Comparison of ENCODE assay signal across 17 cellular contexts in the genomic region with DNA sequence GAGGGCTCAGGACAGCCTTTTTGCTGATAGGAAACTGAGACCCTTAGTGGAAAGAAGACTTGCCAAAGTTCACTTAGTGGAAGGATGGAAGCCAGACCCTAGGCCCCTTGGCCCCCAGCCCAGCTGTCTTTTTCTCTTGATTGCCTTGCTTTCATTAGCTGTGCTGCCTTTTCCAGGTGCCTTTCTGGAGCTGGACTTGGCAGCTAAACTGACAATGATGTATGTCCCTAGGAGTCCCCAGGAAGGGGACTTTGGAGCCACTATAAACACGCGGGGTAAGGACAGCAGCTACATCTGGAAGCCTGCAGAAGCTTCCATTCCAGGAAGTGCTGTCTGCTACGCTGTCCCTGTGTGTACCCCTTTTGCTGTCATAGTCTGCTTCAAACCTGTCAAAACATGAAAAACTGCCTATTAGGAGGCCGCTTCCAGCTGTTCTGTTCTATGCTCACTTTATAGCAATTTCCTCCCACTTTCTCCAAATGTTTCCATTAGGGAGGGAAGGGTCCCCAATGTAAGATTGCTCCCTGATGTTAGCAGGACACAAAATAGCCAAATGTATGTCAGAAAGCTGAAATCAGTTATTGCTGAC.
DNase-seq lines count a peak whose midpoint lies in the region; ATAC-seq and TF ChIP-seq lines count a peak whose summit lies in the region.
"Had no signal": no experiment of that assay in that cellular context is flagged by ENCODE, and none has a peak within 500 bp of the region (broad histone marks: within the 10 kb centered on the region; RNA-seq: fewer than 3 reads in every experiment).

No MANE protein-coding gene starts in this region.

- no peaks in the 10 kb centered on the region for H3K36me3 Mint-ChIP-seq in naive thymus-derived CD4-positive, alpha-beta T cell

- peaks cover 0 to 4% (median 0%) of the 10 kb centered on the region in 7 donors for H3K4me1 Mint-ChIP-seq in naive thymus-derived CD4-positive, alpha-beta T cell

- H3K4me1 ChIP-seq in A673 (ENCODE audit: insufficient read depth, low read length, poor library complexity, severe bottlenecking) = peaks cover 14% of the 10 kb centered on the region
- no peaks in the 10 kb centered on the region for H3K4me1 ChIP-seq in naive thymus-derived CD4-positive, alpha-beta T cell (ENCODE audit: control insufficient read depth in 2 of 2, insufficient read depth in 2 of 2, low read length in 2 of 2)
- H3K4me1 ChIP-seq: HAP-1 had no signal

- DNase-seq in A673 (ENCODE audit: low spot score) (peak; percentile 47), NCI-H2227 (lab: John Stamatoyannopoulos, UW; ENCODE audit: unreplicated experiment) (peak; percentile 70), amniotic stem cell (lab: John Stamatoyannopoulos, UW) (no peak), RWPE1 (ENCODE audit: low spot score) (no peak)
- DNase-seq in naive thymus-derived CD4-positive, alpha-beta T cell = no peak
- DNase-seq: 8988T; ACHN; C1 segment of cervical spinal cord; CD4-positive, alpha-beta T cell; DMS79; HFFc6 had no signal

- H3K27ac ChIP-seq in A673 (ENCODE audit: low read depth, low read length, poor library complexity, severe bottlenecking) (no peak overlapping the region), neural cell (ENCODE audit: low read length) (no peak overlapping the region), RWPE1 (no peak overlapping the region)
- H3K27ac ChIP-seq in naive thymus-derived CD4-positive, alpha-beta T cell (ENCODE audit: low read depth, low read length) = no peak overlapping the region

- no peak overlapping the region for H3K9ac ChIP-seq in neural cell (ENCODE audit: low read length)

- H3K27ac Mint-ChIP-seq in naive thymus-derived CD4-positive, alpha-beta T cell = no peak overlapping the region
- H3K27ac Mint-ChIP-seq: CD4-positive, alpha-beta T cell; HFFc6 had no signal

- H3K4me3 ChIP-seq in A673 (ENCODE audit: low read depth, low read length, poor library complexity, severe bottlenecking) = no peak overlapping the region
- H3K4me3 ChIP-seq in neural cell (ENCODE audit: low read length) = no peak overlapping the region
- no peak overlapping the region for H3K4me3 ChIP-seq in naive thymus-derived CD4-positive, alpha-beta T cell (ENCODE audit: low read length)
- H3K4me3 ChIP-seq: GM12878, HAP-1 had no signal

- H3K4me2 ChIP-seq in neural cell (ENCODE audit: low read length) = no peak overlapping the region

- peak; percentile 90 for TF ChIP-seq EP300 in neural cell (conservative IDR thresholded peaks at IDR 0.05; ENCODE audit: poor library complexity, severe bottlenecking)

- no peak overlapping the region for H3K4me3 Mint-ChIP-seq in naive thymus-derived CD4-positive, alpha-beta T cell
- H3K4me3 Mint-ChIP-seq: CD4-positive, alpha-beta T cell; HFFc6 had no signal

- peaks cover 5% of the 10 kb centered on the region for H3K27me3 ChIP-seq in A673 (replicated peaks; ENCODE audit: insufficient read depth, low read depth, low read length, poor library complexity)
- H3K27me3 ChIP-seq in neural cell (ENCODE audit: insufficient read depth, low read depth, low read length) = no peaks in the 10 kb centered on the region
- H3K27me3 ChIP-seq in naive thymus-derived CD4-positive, alpha-beta T cell (ENCODE audit: control insufficient read depth in 2 of 2, insufficient read depth in 2 of 2, low read length in 2 of 2) = no peaks in the 10 kb centered on the region

- H3K36me3 ChIP-seq in A673 (ENCODE audit: insufficient read depth, low read length, poor library complexity, severe bottlenecking) (no peaks in the 10 kb centered on the region), neural cell (ENCODE audit: insufficient read depth, low read length) (no peaks in the 10 kb centered on the region)
- no peaks in the 10 kb centered on the region for H3K36me3 ChIP-seq in naive thymus-derived CD4-positive, alpha-beta T cell (ENCODE audit: control insufficient read depth in 2 of 3, insufficient read depth in 3 of 3, low read length in 3 of 3)
- H3K36me3 ChIP-seq: HAP-1 had no signal

- H3K9me3 ChIP-seq in A673 (ENCODE audit: low read depth, low read length, poor library complexity, severe bottlenecking) = no peaks in the 10 kb centered on the region
- H3K9me3 ChIP-seq in neural cell (ENCODE audit: low read length) = no peaks in the 10 kb centered on the region
- no peaks in the 10 kb centered on the region for H3K9me3 ChIP-seq in naive thymus-derived CD4-positive, alpha-beta T cell (ENCODE audit: control insufficient read depth in 2 of 3, low read length in 3 of 3)
- H3K9me3 ChIP-seq: HAP-1 had no signal

- H3K79me2 ChIP-seq in neural cell (replicated peaks; ENCODE audit: insufficient read depth, low read length) = no peaks in the 10 kb centered on the region

- POLR2A ChIA-PET in A673 (lab: Charles Lee; ENCODE audit: low non-redundant PET) = no interaction called here
- POLR2A ChIA-PET in RWPE1 (lab: Yijun Ruan, JAX; ENCODE audit: low non-redundant PET) = no interaction called here
- POLR2A ChIA-PET in naive thymus-derived CD4-positive, alpha-beta T cell (lab: Charles Lee) = no interaction called here

- peaks cover 0 to 2% (median 0%) of the 10 kb centered on the region in 11 donors for H3K9me3 Mint-ChIP-seq in naive thymus-derived CD4-positive, alpha-beta T cell
- H3K9me3 Mint-ChIP-seq: CD4-positive, alpha-beta T cell; HFFc6 had no signal

- no peaks in the 10 kb centered on the region for H3F3A ChIP-seq in neural cell (ENCODE audit: insufficient read depth, low read length, poor library complexity, severe bottlenecking)

- no peak; the same call in 2 of the 3 replicates for ATAC-seq in SK-N-SH treated with all-trans-retinoic acid at 6 μM for 48 hours
- no peak for ATAC-seq in GM21737 (IDR thresholded peaks at IDR 0.05; ENCODE audit: unreplicated experiment)
- no peak for ATAC-seq in naive thymus-derived CD4-positive, alpha-beta T cell
- ATAC-seq: GM12878, HepG2 had no signal

- intact Hi-C loops in A673 (cut with micrococcal nuclease; ENCODE audit: unreplicated experiment) = no loop called here
- intact Hi-C loops in naive thymus-derived CD4-positive, alpha-beta T cell (cut with micrococcal nuclease) = no loop called here

- TF ChIP-seq CTCF in A673 (conservative IDR thresholded peaks at IDR 0.05; ENCODE audit: low read depth, low read length) = no peak
- TF ChIP-seq CTCF in neural cell (IDR thresholded peaks at IDR 0.05; ENCODE audit: poor library complexity, severe bottlenecking) = no peak
- TF ChIP-seq CTCF in RWPE1 (conservative IDR thresholded peaks at IDR 0.05; ENCODE audit: low read depth) = no peak

- CTCF ChIA-PET in A673 (lab: Charles Lee) = no interaction called here
- CTCF ChIA-PET in RWPE1 (lab: Yijun Ruan, JAX) = no interaction called here
- CTCF ChIA-PET in naive thymus-derived CD4-positive, alpha-beta T cell (lab: Charles Lee) = interaction anchor here (0.5 kb wide), 1 partner anchor 9 kb away, joined by 3 read pairs; no protein-coding TSS in a partner anchor

- peak; percentile 16 for TF ChIP-seq RAD21 in neural cell (conservative IDR thresholded peaks at IDR 0.05)

- no TSS peak for BruUV-seq in A673 (replicated peaks; lab: Mats Ljungman, UMichigan)

- H4K20me1 ChIP-seq in neural cell (ENCODE audit: insufficient read depth) = no peaks in the 10 kb centered on the region

- no peaks in the 10 kb centered on the region for H3K9me2 ChIP-seq in neural cell (ENCODE audit: insufficient read depth, low read length)

- no peak overlapping the region for H2AFZ ChIP-seq in neural cell (ENCODE audit: low read depth, low read length)

- H3K27me3 Mint-ChIP-seq in naive thymus-derived CD4-positive, alpha-beta T cell = peaks cover 6 to 19% (median 9%) of the 10 kb centered on the region in 5 donors

TF ChIP-seq in SK-N-SH treated with all-trans-retinoic acid at 6 μM for 48 hours, 23 proteins besides CTCF, POLR2A, EP300 and RAD21 (continues in another document):
- TF ChIP-seq PPARA (CRISPR knock-in tag; IDR thresholded peaks at IDR 0.05; ENCODE audit: borderline replicate concordance) = no peak
- no peak for TF ChIP-seq ZFP3 (CRISPR knock-in tag; IDR thresholded peaks at IDR 0.05)
- peak; percentile 59 for TF ChIP-seq ISL1 (CRISPR knock-in tag; IDR thresholded peaks at IDR 0.05)

TF ChIP-seq in neural cell, 6 proteins besides CTCF, POLR2A, EP300 and RAD21:
- TF ChIP-seq POLR2AphosphoS5 (IDR thresholded peaks at IDR 0.05) = peak; percentile 98
- TF ChIP-seq SMC3 (conservative IDR thresholded peaks at IDR 0.05; ENCODE audit: poor library complexity) = no peak
- peak; percentile 22 for TF ChIP-seq TAF1 (IDR thresholded peaks at IDR 0.05; ENCODE audit: low read depth)
- no peak for TF ChIP-seq EZH2 (IDR thresholded peaks at IDR 0.05; ENCODE audit: borderline replicate concordance, insufficient read depth, low read length, poor library complexity, severe bottlenecking)
- TF ChIP-seq MXI1 (conservative IDR thresholded peaks at IDR 0.05; ENCODE audit: poor library complexity, severe bottlenecking) = no peak
- TF ChIP-seq, protein P1, sequence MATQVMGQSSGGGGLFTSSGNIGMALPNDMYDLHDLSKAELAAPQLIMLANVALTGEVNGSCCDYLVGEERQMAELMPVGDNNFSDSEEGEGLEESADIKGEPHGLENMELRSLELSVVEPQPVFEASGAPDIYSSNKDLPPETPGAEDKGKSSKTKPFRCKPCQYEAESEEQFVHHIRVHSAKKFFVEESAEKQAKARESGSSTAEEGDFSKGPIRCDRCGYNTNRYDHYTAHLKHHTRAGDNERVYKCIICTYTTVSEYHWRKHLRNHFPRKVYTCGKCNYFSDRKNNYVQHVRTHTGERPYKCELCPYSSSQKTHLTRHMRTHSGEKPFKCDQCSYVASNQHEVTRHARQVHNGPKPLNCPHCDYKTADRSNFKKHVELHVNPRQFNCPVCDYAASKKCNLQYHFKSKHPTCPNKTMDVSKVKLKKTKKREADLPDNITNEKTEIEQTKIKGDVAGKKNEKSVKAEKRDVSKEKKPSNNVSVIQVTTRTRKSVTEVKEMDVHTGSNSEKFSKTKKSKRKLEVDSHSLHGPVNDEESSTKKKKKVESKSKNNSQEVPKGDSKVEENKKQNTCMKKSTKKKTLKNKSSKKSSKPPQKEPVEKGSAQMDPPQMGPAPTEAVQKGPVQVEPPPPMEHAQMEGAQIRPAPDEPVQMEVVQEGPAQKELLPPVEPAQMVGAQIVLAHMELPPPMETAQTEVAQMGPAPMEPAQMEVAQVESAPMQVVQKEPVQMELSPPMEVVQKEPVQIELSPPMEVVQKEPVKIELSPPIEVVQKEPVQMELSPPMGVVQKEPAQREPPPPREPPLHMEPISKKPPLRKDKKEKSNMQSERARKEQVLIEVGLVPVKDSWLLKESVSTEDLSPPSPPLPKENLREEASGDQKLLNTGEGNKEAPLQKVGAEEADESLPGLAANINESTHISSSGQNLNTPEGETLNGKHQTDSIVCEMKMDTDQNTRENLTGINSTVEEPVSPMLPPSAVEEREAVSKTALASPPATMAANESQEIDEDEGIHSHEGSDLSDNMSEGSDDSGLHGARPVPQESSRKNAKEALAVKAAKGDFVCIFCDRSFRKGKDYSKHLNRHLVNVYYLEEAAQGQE (IDR thresholded peaks at IDR 0.05; ENCODE audit: borderline replicate concordance) = peak; percentile 90

Comparison
In these comparisons a context has a peak if more than half of its experiments do, and no peak if none do; other contexts are left out.
1. DNase-seq: peak in A673 (single experiment) and NCI-H2227 (single experiment); none in amniotic stem cell (single experiment), RWPE1 (single experiment) and naive thymus-derived CD4-positive, alpha-beta T cell (0 of 9).